Comparison of ENCODE assay signal across 8 cellular contexts in genomic region chr7:143385891-143386781, GRCh38. TPM values are rescaled to one million over a fixed set of nuclear protein-coding genes. Genes with fewer than 3 reads are reported as not detected.
DNase-seq lines count a peak whose midpoint lies in the region; ATAC-seq, FAIRE-seq and TF ChIP-seq lines count a peak whose summit lies in the region.

No MANE protein-coding gene starts in this region.

- peaks cover 53% of the 10 kb centered on the region for H3K36me3 ChIP-seq in CD4-positive, alpha-beta memory T cell (ENCODE audit: insufficient read depth, low read length)
- peaks cover 7 to 29% of the 10 kb centered on the region in 2 experiments; a peak in 3 of 4 replicates for H3K36me3 ChIP-seq in GM12878 (ENCODE audit: control insufficient read depth in 2 of 2, insufficient read depth in 2 of 2, low read length in 1 of 2)

- 68% methylated on average over 19 of the region's 19 CpGs for WGBS in GM12878 (ENCODE audit: insufficient coverage, insufficient replicate concordance, low lambda C conversion rate, missing lambda C conversion rate)

- peak overlapping the region; percentile 49 for H3K27ac ChIP-seq in CD4-positive, alpha-beta memory T cell (ENCODE audit: low read depth, low read length)
- H3K27ac ChIP-seq in GM12878 (ENCODE audit: control insufficient read depth, insufficient read depth), result peak overlapping the region; percentile 29

- peak; percentile 36; the same call in 1 of the 2 replicates for TF ChIP-seq POLR2A in GM12878 (IDR thresholded peaks at IDR 0.05; ENCODE audit: low read depth, low read length)

- ATAC-seq in HG03108 (IDR thresholded peaks at IDR 0.05; ENCODE audit: unreplicated experiment) (peak; percentile 48), GM12878 (peak; percentile 49), GM18511 (IDR thresholded peaks at IDR 0.05; ENCODE audit: unreplicated experiment) (no peak)

- H2AFZ ChIP-seq in GM12878 (ENCODE audit: control insufficient read depth, low read depth, low read length), result no peak overlapping the region

- CTCF ChIA-PET in CD4-positive, alpha-beta memory T cell (lab: Charles Lee; ENCODE audit: partially characterized antibody), result interaction anchor here (0.6 to 1.3 kb wide), 9 partner anchors 8 to 146 kb away, joined by 3 to 6 read pairs (median 3); no protein-coding TSS in a partner anchor
- CTCF ChIA-PET in GM12878 (lab: Yijun Ruan, JAX), result interaction anchor here (2.2 kb wide), 1 partner anchor 145 kb away, joined by 8 read pairs; no protein-coding TSS in a partner anchor

- TF ChIP-seq RAD21 in GM12878 (IDR thresholded peaks at IDR 0.05; ENCODE audit: insufficient read depth, low read depth, low read length), result no peak

- no peak overlapping the region for H3K4me3 Mint-ChIP-seq in CD4-positive, alpha-beta memory T cell

- no peaks in the 10 kb centered on the region for H3K9me3 ChIP-seq in CD4-positive, alpha-beta memory T cell (ENCODE audit: control insufficient read depth in 1 of 2, low read length in 2 of 2)
- H3K9me3 ChIP-seq in GM12878 (replicated peaks; ENCODE audit: control insufficient read depth, insufficient read depth, low read length), result no peaks in the 10 kb centered on the region

- H3K9ac ChIP-seq in GM12878 (ENCODE audit: control insufficient read depth, insufficient read depth, low read length), result no peak overlapping the region; the same call in 1 of the 2 replicates

- no peaks in the 10 kb centered on the region for H3K27me3 ChIP-seq in CD4-positive, alpha-beta memory T cell (ENCODE audit: insufficient read depth, low read length)
- H3K27me3 ChIP-seq in GM12878 (replicated peaks in 1 of 2; ENCODE audit: control insufficient read depth in 2 of 2, insufficient read depth in 2 of 2, low read length in 1 of 2), result no peaks in the 10 kb centered on the region

- H3K4me3 ChIP-seq in CD4-positive, alpha-beta memory T cell (ENCODE audit: low read length in 2 of 2), result peak overlapping the region in 1 of 2 donors; percentile 46
- H3K4me3 ChIP-seq in GM12878, result peak overlapping the region; percentile 41; the same call in 1 of the 2 replicates

- H3K9me3 Mint-ChIP-seq in CD4-positive, alpha-beta memory T cell, result no peaks in the 10 kb centered on the region

- intact Hi-C loops in CD4-positive, alpha-beta memory T cell (cut with micrococcal nuclease), result loop anchor here (1.0 kb wide), 1 partner anchor 17 kb away; no protein-coding TSS in a partner anchor
- intact Hi-C loops in GM12878 (cut with micrococcal nuclease; ENCODE audit: unreplicated experiment), result no loop called here

- no peaks in the 10 kb centered on the region for H3K27me3 Mint-ChIP-seq in CD4-positive, alpha-beta memory T cell

- no peaks in the 10 kb centered on the region; the same call in 1 of the 2 replicates for H4K20me1 ChIP-seq in GM12878 (ENCODE audit: control insufficient read depth, insufficient read depth)

- H3K27ac Mint-ChIP-seq in CD4-positive, alpha-beta memory T cell, result no peak overlapping the region

- no TSS peak for BruUV-seq in GM12878 (replicated peaks; lab: Mats Ljungman, UMichigan)

- H3K4me1 ChIP-seq in CD4-positive, alpha-beta memory T cell (ENCODE audit: insufficient read depth, low read length), result peaks cover 55% of the 10 kb centered on the region
- peaks cover 13% of the 10 kb centered on the region for H3K4me1 ChIP-seq in GM12878 (ENCODE audit: control insufficient read depth, insufficient read depth, low read length)

- peaks cover 11 to 29% of the 10 kb centered on the region in 2 donors for H3K36me3 Mint-ChIP-seq in CD4-positive, alpha-beta memory T cell

- peak; percentile 70 for FAIRE-seq in GM12878 (lab: Jason Lieb, UNC)
- no peak for FAIRE-seq in RCC 7860 (lab: Jason Lieb, UNC)

- peaks cover 40% of the 10 kb centered on the region for H3K79me2 ChIP-seq in GM12878 (ENCODE audit: control insufficient read depth, insufficient read depth, low read length)

- H3K4me2 ChIP-seq in GM12878 (ENCODE audit: control insufficient read depth, insufficient read depth), result peak overlapping the region; percentile 66

- DNase-seq in CD4-positive, alpha-beta memory T cell, result peak; percentile 47 to 74 (median 56)
- DNase-seq in GM12878 (ENCODE audit: low read depth, low spot score), result no peak
- DNase-seq in mucosa of gallbladder (ENCODE audit: low spot score), result peak; percentile 62
- DNase-seq in DMS 273 treated with DMSO at 0.1 percent for 48 hours (lab: John Stamatoyannopoulos, UW), result no peak
- DNase-seq in RCC 7860 (ENCODE audit: low spot score), result no peak
- no peak for DNase-seq in 8988T

- POLR2A ChIA-PET in CD4-positive, alpha-beta memory T cell (lab: Charles Lee; ENCODE audit: partially characterized antibody), result interaction anchor here (0.6 to 9.3 kb wide), 7 partner anchors 11 to 576 kb away, joined by 3 to 215 read pairs (median 4); partner anchors contain the start of genes CASP2 and EPHA1
- POLR2A ChIA-PET in GM12878 (lab: Charles Lee), result no interaction called here

- in situ Hi-C loops in GM12878 (cut with MboI), result no loop called here

- H3K4me1 Mint-ChIP-seq in CD4-positive, alpha-beta memory T cell, result peaks cover 5 to 16% (median 11%) of the 10 kb centered on the region in 4 donors

- RAD21 ChIA-PET in GM12878 (lab: Charles Lee; ENCODE audit: unreplicated experiment), result interaction anchor here (1.3 kb wide), 1 partner anchor 123 kb away, joined by 4 read pairs; the partner anchor contains the start of gene GSTK1

- no peak for TF ChIP-seq CTCF in GM12878 (IDR thresholded peaks at IDR 0.05 in 2 of 3, conservative IDR thresholded peaks at IDR 0.05 in 1 of 3; ENCODE audit: control insufficient read depth in 2 of 3, extremely low read depth in 1 of 3, insufficient read depth in 1 of 3, low read depth in 3 of 3, low read length in 3 of 3)

- SMC1A ChIA-PET in GM12878 (lab: Charles Lee; ENCODE audit: uncharacterized antibody, unreplicated experiment), result no interaction called here

- no peak for TF ChIP-seq EP300 in GM12878 (IDR thresholded peaks at IDR 0.05; ENCODE audit: borderline replicate concordance in 1 of 2, control insufficient read depth in 1 of 2, low read depth in 2 of 2, low read length in 2 of 2)

RNA-seq across cellular contexts. Expression of gene ZYX, which starts 5.0 kb away (rescaled TPM):
- 100 to 1,000 TPM; 145 to 148 TPM for total RNA-seq in CD4-positive, alpha-beta memory T cell
- 100 to 1,000 TPM in 1 of 2 donors, 10 to 100 TPM in 1; 55.7 to 145 TPM for polyA plus RNA-seq in CD4-positive, alpha-beta memory T cell
- 12.6 and 17.0 TPM in 2 replicates for total RNA-seq in GM12878 (2013; cell fraction: nucleolus; rRNA removed)
- 16.5 and 23.2 TPM in 2 replicates for total RNA-seq in GM12878 (2014; rRNA removed)
- total RNA-seq in GM12878 (2014; rRNA removed; fragmentation: Illumina TruSeq; extraction: Trizol), result 11.8 and 16.6 TPM in 2 replicates
- 90.5 and 100 TPM in 2 replicates for total RNA-seq in GM12878 (2021)
- polyA plus RNA-seq in GM12878 (2011; ENCODE audit: low read depth), result 32.5 TPM
- polyA plus RNA-seq in GM12878 (2011; rRNA removed), result 2.4 and 4.5 TPM in 2 replicates
- polyA plus RNA-seq in GM12878 (2011; cell fraction: cytosol; rRNA removed), result 9.0 and 12.3 TPM in 2 replicates
- 41.0 and 61.8 TPM in 2 replicates for polyA plus RNA-seq in GM12878 (2011; cell fraction: nucleus; rRNA removed)
- polyA plus RNA-seq in GM12878 (2012), result 61.2 and 77.5 TPM in 2 replicates
- polyA plus RNA-seq in GM12878 (2014; fragmentation: Illumina TruSeq; extraction: Trizol), result 28.2 and 44.0 TPM in 2 replicates
- 1 to 10 TPM; 2.1 to 4.0 TPM for polyA plus RNA-seq in GM12878 (2014; fragmentation: Nextera tagmentation; extraction: Ambion mirVana)
- polyA plus RNA-seq in GM12878 (2014; rRNA removed), result 32.0 and 47.3 TPM in 2 replicates
- polyA plus RNA-seq in GM12878 (2016; fragmentation: Nextera tagmentation; extraction: Ambion mirVana), result 10 to 100 TPM; 66.5 to 82.3 TPM
- polyA minus RNA-seq in GM12878 (2011; rRNA and poly(A)+ RNA removed), result 9.9 and 16.7 TPM in 2 replicates
- polyA minus RNA-seq in GM12878 (2011; cell fraction: cytosol; rRNA and poly(A)+ RNA removed), result 23.9 and 26.0 TPM in 2 replicates
- polyA minus RNA-seq in GM12878 (2011; cell fraction: nucleus; rRNA and poly(A)+ RNA removed), result 24.9 and 40.2 TPM in 2 replicates
- total RNA-seq in mucosa of gallbladder, result 276 TPM

RNA-seq across cellular contexts. Expression of gene EPHA1, which starts 22.5 kb away (rescaled TPM):
- total RNA-seq in CD4-positive, alpha-beta memory T cell, result 10 to 100 TPM; 30.7 to 34.4 TPM
- polyA plus RNA-seq in CD4-positive, alpha-beta memory T cell, result 10 to 100 TPM in 1 of 2 donors, 1 to 10 TPM in 1; 4.2 to 14.4 TPM
- total RNA-seq in GM12878 (2013; cell fraction: nucleolus; rRNA removed), result not detected in 2 replicates
- total RNA-seq in GM12878 (2014; rRNA removed) (not detected in 2 replicates), GM12878 (2014; rRNA removed; fragmentation: Illumina TruSeq; extraction: Trizol) (not detected in 2 replicates), GM12878 (2021) (0.21 and 0.29 TPM in 2 replicates), mucosa of gallbladder (38.0 TPM)
- polyA plus RNA-seq in GM12878 (2011; ENCODE audit: low read depth), result not detected
- polyA plus RNA-seq in GM12878 (2011; rRNA removed) (0.11 and 0.13 TPM in 2 replicates), GM12878 (2014; fragmentation: Illumina TruSeq; extraction: Trizol) (not detected in 2 replicates), GM12878 (2014; fragmentation: Nextera tagmentation; extraction: Ambion mirVana) (not detected), GM12878 (2014; rRNA removed) (not detected in 2 replicates), GM12878 (2016; fragmentation: Nextera tagmentation; extraction: Ambion mirVana) (under 1 TPM; 0.28 to 0.35 TPM)
- polyA plus RNA-seq in GM12878 (2011; cell fraction: cytosol; rRNA removed), result 0.03 and 0.04 TPM in 2 replicates
- 0.21 and 0.32 TPM in 2 replicates for polyA plus RNA-seq in GM12878 (2011; cell fraction: nucleus; rRNA removed)
- polyA plus RNA-seq in GM12878 (2012), result 0.69 and 1.2 TPM in 2 replicates
- polyA minus RNA-seq in GM12878 (2011; rRNA and poly(A)+ RNA removed), result 0.37 TPM in 1 of 2 replicates, not detected in the other
- not detected in 2 replicates for polyA minus RNA-seq in GM12878 (2011; cell fraction: cytosol; rRNA and poly(A)+ RNA removed)
- polyA minus RNA-seq in GM12878 (2011; cell fraction: nucleus; rRNA and poly(A)+ RNA removed), result not detected in 2 replicates

RNA-seq across cellular contexts. Expression of gene FAM131B, which starts 23.6 kb away (rescaled TPM):
- total RNA-seq in CD4-positive, alpha-beta memory T cell, result under 1 TPM; 0.61 to 0.97 TPM
- not detected for polyA plus RNA-seq in CD4-positive, alpha-beta memory T cell
- not detected in 2 replicates for total RNA-seq in GM12878 (2013; cell fraction: nucleolus; rRNA removed)
- total RNA-seq in GM12878 (2014; rRNA removed) (not detected in 2 replicates), GM12878 (2014; rRNA removed; fragmentation: Illumina TruSeq; extraction: Trizol) (not detected in 2 replicates), GM12878 (2021) (0.05 and 0.13 TPM in 2 replicates), mucosa of gallbladder (6.6 TPM)
- not detected for polyA plus RNA-seq in GM12878 (2011; ENCODE audit: low read depth)
- polyA plus RNA-seq in GM12878 (2011; rRNA removed) (0.03 TPM in 1 of 2 replicates, not detected in the other), GM12878 (2014; fragmentation: Illumina TruSeq; extraction: Trizol) (not detected in 2 replicates), GM12878 (2014; fragmentation: Nextera tagmentation; extraction: Ambion mirVana) (not detected), GM12878 (2014; rRNA removed) (not detected in 2 replicates), GM12878 (2016; fragmentation: Nextera tagmentation; extraction: Ambion mirVana) (not detected)
- 0.03 TPM in 2 replicates for polyA plus RNA-seq in GM12878 (2011; cell fraction: cytosol; rRNA removed)
- 0.03 and 0.04 TPM in 2 replicates for polyA plus RNA-seq in GM12878 (2011; cell fraction: nucleus; rRNA removed)
- polyA plus RNA-seq in GM12878 (2012), result not detected in 2 replicates
- polyA minus RNA-seq in GM12878 (2011; rRNA and poly(A)+ RNA removed), result 0.05 and 0.15 TPM in 2 replicates
- not detected in 2 replicates for polyA minus RNA-seq in GM12878 (2011; cell fraction: cytosol; rRNA and poly(A)+ RNA removed)
- 0.10 TPM in 1 of 2 replicates, not detected in the other for polyA minus RNA-seq in GM12878 (2011; cell fraction: nucleus; rRNA and poly(A)+ RNA removed)

RNA-seq across cellular contexts. Expression of gene TAS2R60, which starts 57.1 kb away (rescaled TPM):
- total RNA-seq in CD4-positive, alpha-beta memory T cell, result 1 to 10 TPM in 1 of 2 experiments, under 1 TPM in 1; 0.36 to 1.4 TPM
- under 1 TPM; 0.89 to 0.94 TPM for polyA plus RNA-seq in CD4-positive, alpha-beta memory T cell
- total RNA-seq in GM12878 (2013; cell fraction: nucleolus; rRNA removed), result not detected in 2 replicates
- total RNA-seq in GM12878 (2014; rRNA removed), result not detected in 2 replicates
- not detected in 2 replicates for total RNA-seq in GM12878 (2014; rRNA removed; fragmentation: Illumina TruSeq; extraction: Trizol)
- not detected in 2 replicates for total RNA-seq in GM12878 (2021)
- polyA plus RNA-seq in GM12878 (2011; ENCODE audit: low read depth), result not detected
- polyA plus RNA-seq in GM12878 (2011; rRNA removed), result not detected in 2 replicates
- not detected in 2 replicates for polyA plus RNA-seq in GM12878 (2011; cell fraction: cytosol; rRNA removed)
- not detected in 2 replicates for polyA plus RNA-seq in GM12878 (2011; cell fraction: nucleus; rRNA removed)
- polyA plus RNA-seq in GM12878 (2012), result not detected in 2 replicates
- polyA plus RNA-seq in GM12878 (2014; fragmentation: Illumina TruSeq; extraction: Trizol), result not detected in 2 replicates
- not detected for polyA plus RNA-seq in GM12878 (2014; fragmentation: Nextera tagmentation; extraction: Ambion mirVana)
- polyA plus RNA-seq in GM12878 (2014; rRNA removed), result not detected in 2 replicates
- not detected for polyA plus RNA-seq in GM12878 (2016; fragmentation: Nextera tagmentation; extraction: Ambion mirVana)
- polyA minus RNA-seq in GM12878 (2011; rRNA and poly(A)+ RNA removed), result not detected in 2 replicates
- polyA minus RNA-seq in GM12878 (2011; cell fraction: cytosol; rRNA and poly(A)+ RNA removed), result not detected in 2 replicates
- polyA minus RNA-seq in GM12878 (2011; cell fraction: nucleus; rRNA and poly(A)+ RNA removed), result not detected in 2 replicates
- not detected for total RNA-seq in mucosa of gallbladder

Comparison
In these comparisons a context has a peak if more than half of its experiments do, and no peak if none do; other contexts are left out.
1. DNase-seq: peak in CD4-positive, alpha-beta memory T cell (5 of 5) and mucosa of gallbladder (single experiment); none in GM12878 (single experiment), DMS 273 treated with DMSO at 0.1 percent for 48 hours (single experiment), RCC 7860 (single experiment) and 8988T (single experiment).
2. RNA of gene EPHA1, which starts 22.5 kb away (total RNA-seq): 38.0 TPM in mucosa of gallbladder (single experiment) and 30.7 to 34.4 TPM in CD4-positive, alpha-beta memory T cell; 0.21 to 0.29 TPM in GM12878; every median in the first group is over 10 times any median in the second.